ENCODE assay signal across 35 cellular contexts in the genomic region with DNA sequence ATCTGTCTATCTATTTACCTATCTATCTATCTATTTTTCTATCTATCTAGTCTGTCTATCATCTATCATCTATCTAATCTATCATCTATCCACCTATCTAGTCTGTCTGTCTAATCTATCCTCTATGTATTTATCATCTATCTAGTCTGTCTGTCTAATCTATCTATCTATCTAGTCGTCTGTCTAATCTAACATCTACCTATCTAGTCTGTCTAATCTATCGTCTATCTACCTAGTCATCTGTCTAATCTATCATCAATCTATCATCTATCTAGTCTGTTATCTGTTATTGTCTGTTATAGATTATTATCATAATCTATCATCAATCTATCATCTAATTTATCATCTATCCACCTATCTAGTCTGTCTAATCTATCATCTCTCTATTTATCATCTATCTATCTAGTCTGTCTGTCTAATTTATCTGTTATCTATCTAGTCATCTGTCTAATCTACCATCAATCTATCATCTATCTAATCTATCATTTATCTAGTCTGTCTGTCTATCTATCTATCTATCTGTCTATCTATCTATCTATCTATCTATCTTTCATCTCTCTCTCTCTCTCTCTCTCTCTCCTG.
"Had no signal": no experiment of that assay in that cellular context is flagged by ENCODE, and none has a peak within 500 bp of the region (broad histone marks: within the 10 kb centered on the region; RNA-seq: fewer than 3 reads in every experiment).

No MANE protein-coding gene starts in this region.

- H3K36me3 ChIP-seq: MG63 had no signal

- H3K9me3 ChIP-seq: MG63 had no signal

- DNase-seq: Karpas-422, Kasumi-1, MG63, MM.1S, MV-4-11, NCI-H1048, NCI-H1092, NCI-H1092 treated with DMSO at 0.1 percent for 48 hours, NCI-H1105, NCI-H1105 treated with DMSO at 0.1 percent for 48 hours, NCI-H1417, NCI-H1417 treated with DMSO at 0.1 percent for 48 hours, NCI-H1436, NCI-H1436 treated with DMSO at 0.1 percent for 48 hours, NCI-H146, NCI-H1694, NCI-H1694 treated with DMSO at 0.1 percent for 48 hours, NCI-H187, NCI-H187 treated with DMSO at 0.1 percent for 48 hours, NCI-H1930, NCI-H2029, NCI-H2029 treated with DMSO at 0.1 percent for 48 hours, NCI-H2081, NCI-H2081 treated with DMSO at 0.1 percent for 48 hours, NCI-H2107, NCI-H2171, NCI-H2171 treated with DMSO at 0.1 percent for 48 hours, NCI-H2227 treated with DMSO at 0.1 percent for 48 hours, NCI-H226, NCI-H345, NCI-H446, NCI-H446 treated with DMSO at 0.1 percent for 48 hours, NCI-H510A, NCI-H510A treated with DMSO at 0.1 percent for 48 hours, NCI-H524 had no signal

- H3K4me3 ChIP-seq: MG63 had no signal
